18 cellular contexts compared by ENCODE assay signal in genomic region chr4:158168606-158169005, GRCh38. TPM values are rescaled to one million over a fixed set of nuclear protein-coding genes. Genes with fewer than 3 reads are reported as not detected.
DNase-seq lines count a peak whose midpoint lies in the region; ATAC-seq, FAIRE-seq and TF ChIP-seq lines count a peak whose summit lies in the region.
"Had no signal": no experiment of that assay in that cellular context is flagged by ENCODE, and none has a peak within 500 bp of the region (broad histone marks: within the 10 kb centered on the region; RNA-seq: fewer than 3 reads in every experiment).

No MANE protein-coding gene starts in this region.

- no peaks in the 10 kb centered on the region for H3K27me3 Mint-ChIP-seq in neural crest cell (ENCODE audit: low read depth)
- H3K27me3 Mint-ChIP-seq in CD8-positive, alpha-beta memory T cell, result peaks cover 10 to 26% of the 10 kb centered on the region in 2 donors

- no peaks in the 10 kb centered on the region for H4K20me1 ChIP-seq in endothelial cell of umbilical vein (replicated peaks; ENCODE audit: control insufficient read depth, extremely low read depth, insufficient read depth, low read length)

- DNase-seq in endothelial cell of umbilical vein (ENCODE audit: low read depth, low spot score), result peak; percentile 60
- no peak for DNase-seq in neural crest cell (ENCODE audit: low read depth, low spot score)
- no peak for DNase-seq in thoracic aorta (ENCODE audit: low spot score)
- no peak for DNase-seq in NCI-H1092 (lab: John Stamatoyannopoulos, UW)
- no peak for DNase-seq in NCI-H1048 (lab: John Stamatoyannopoulos, UW)
- no peak for DNase-seq in CD8-positive, alpha-beta memory T cell
- DNase-seq: activated CD4-positive, alpha-beta T cell treated with anti-CD3 and anti-CD28 coated beads, Interleukin-2, amount 10 ng/mL, durations not matched to agents 7 days and 5 days; effector memory CD4-positive, alpha-beta T cell; EL; KBM-7; NCI-H774; RPMI8226; stimulated activated CD4-positive, alpha-beta T cell treated with anti-CD3 and anti-CD28 coated beads, Interleukin-2, amount 100 ng/mL, for 48 hours; T-helper 17 cell had no signal

- H3K27me3 ChIP-seq in endothelial cell of umbilical vein (ENCODE audit: control insufficient read depth in 2 of 2, insufficient read depth in 2 of 2, low read length in 2 of 2) (no peaks in the 10 kb centered on the region), thoracic aorta (replicated peaks; ENCODE audit: insufficient read depth) (no peaks in the 10 kb centered on the region)
- no peaks in the 10 kb centered on the region for H3K27me3 ChIP-seq in CD8-positive, alpha-beta memory T cell (ENCODE audit: insufficient read depth, low read length, poor library complexity, severe bottlenecking)

- peaks cover 81% of the 10 kb centered on the region for H3K79me2 ChIP-seq in endothelial cell of umbilical vein (ENCODE audit: control insufficient read depth, insufficient read depth, low read length)

- no peaks in the 10 kb centered on the region for H3K36me3 Mint-ChIP-seq in neural crest cell (ENCODE audit: low read depth)
- H3K36me3 Mint-ChIP-seq in CD8-positive, alpha-beta memory T cell, result no peaks in the 10 kb centered on the region
- H3K36me3 Mint-ChIP-seq: stimulated activated effector memory CD8-positive, alpha-beta T cell treated with anti-CD3 and anti-CD28 coated beads, Interleukin-12 subunit alpha, Interleukin-12 subunit beta, amount 100 ng/mL, for 72 hours had no signal

- intact Hi-C loops in endothelial cell of umbilical vein (cut with micrococcal nuclease), result no loop called here

- no TSS peak for BruUV-seq in endothelial cell of umbilical vein (replicated peaks; lab: Mats Ljungman, UMichigan)

- CTCF ChIA-PET in endothelial cell of umbilical vein (lab: Charles Lee), result interaction anchor here (1.9 kb wide), 1 partner anchor 172 kb away, joined by 4 read pairs; no protein-coding TSS in a partner anchor
- CTCF ChIA-PET in CD8-positive, alpha-beta memory T cell (lab: Charles Lee), result no interaction called here

- peak overlapping the region; percentile 92 for H3K4me2 ChIP-seq in endothelial cell of umbilical vein (ENCODE audit: insufficient read depth, low read length)

- FAIRE-seq in endothelial cell of umbilical vein (lab: Jason Lieb, UNC), result no peak
- FAIRE-seq: GM12892 had no signal

- no peak for TF ChIP-seq CTCF in endothelial cell of umbilical vein (IDR thresholded peaks at IDR 0.05; ENCODE audit: extremely low read depth in 1 of 2, insufficient read depth in 1 of 2, low read depth in 1 of 2, low read length in 2 of 2)
- no peak for TF ChIP-seq CTCF in neural crest cell (conservative IDR thresholded peaks at IDR 0.05)
- no peak for TF ChIP-seq CTCF in thoracic aorta (IDR thresholded peaks at IDR 0.05)

- peaks cover 53% of the 10 kb centered on the region for H3K4me1 Mint-ChIP-seq in neural crest cell
- H3K4me1 Mint-ChIP-seq in CD8-positive, alpha-beta memory T cell, result peaks cover 0 to 6% (median 0%) of the 10 kb centered on the region in 3 donors
- H3K4me1 Mint-ChIP-seq: activated CD4-positive, alpha-beta T cell treated with anti-CD3 and anti-CD28 coated beads, Interleukin-2, amount 10 ng/mL, durations not matched to agents 7 days and 5 days; stimulated activated effector memory CD8-positive, alpha-beta T cell treated with anti-CD3 and anti-CD28 coated beads, Interleukin-12 subunit alpha, Interleukin-12 subunit beta, amount 100 ng/mL, for 72 hours had no signal

- H3K9me1 ChIP-seq in endothelial cell of umbilical vein (replicated peaks; ENCODE audit: control insufficient read depth, extremely low read depth, insufficient read depth, low read length), result no peaks in the 10 kb centered on the region

- dilution Hi-C loops in endothelial cell of umbilical vein (cut with MboI; ENCODE audit: extremely low pct_ligation_motif_present, low sequenced_read_pairs), result loop anchor here (25.0 kb wide), 1 partner anchor 156 kb away; no protein-coding TSS in a partner anchor

- H3K9me3 Mint-ChIP-seq in neural crest cell, result no peaks in the 10 kb centered on the region
- H3K9me3 Mint-ChIP-seq in CD8-positive, alpha-beta memory T cell, result no peaks in the 10 kb centered on the region
- H3K9me3 Mint-ChIP-seq: activated CD4-positive, alpha-beta T cell treated with anti-CD3 and anti-CD28 coated beads, Interleukin-2, amount 10 ng/mL, durations not matched to agents 7 days and 5 days; stimulated activated effector memory CD8-positive, alpha-beta T cell treated with anti-CD3 and anti-CD28 coated beads, Interleukin-12 subunit alpha, Interleukin-12 subunit beta, amount 100 ng/mL, for 72 hours had no signal

- H3K27ac Mint-ChIP-seq in neural crest cell (ENCODE audit: unreplicated experiment), result no peak overlapping the region
- no peak overlapping the region for H3K27ac Mint-ChIP-seq in CD8-positive, alpha-beta memory T cell
- H3K27ac Mint-ChIP-seq: activated CD4-positive, alpha-beta T cell treated with anti-CD3 and anti-CD28 coated beads, Interleukin-2, amount 10 ng/mL, durations not matched to agents 7 days and 5 days; stimulated activated effector memory CD8-positive, alpha-beta T cell treated with anti-CD3 and anti-CD28 coated beads, Interleukin-12 subunit alpha, Interleukin-12 subunit beta, amount 100 ng/mL, for 72 hours; T-helper 17 cell had no signal

- peak overlapping the region; percentile 16 for H3K27ac ChIP-seq in angular gyrus (ENCODE audit: low read depth, low read length)
- peak overlapping the region; percentile 54 for H3K27ac ChIP-seq in endothelial cell of umbilical vein (ENCODE audit: insufficient read depth, low read depth, low read length)
- peak overlapping the region; percentile 93 to 98 for H3K27ac ChIP-seq in thoracic aorta
- H3K27ac ChIP-seq in CD8-positive, alpha-beta memory T cell (ENCODE audit: low read depth, low read length), result no peak overlapping the region

- POLR2A ChIA-PET in endothelial cell of umbilical vein (lab: Charles Lee), result no interaction called here
- POLR2A ChIA-PET in CD8-positive, alpha-beta memory T cell (lab: Charles Lee), result no interaction called here

- H3K36me3 ChIP-seq in endothelial cell of umbilical vein (ENCODE audit: control insufficient read depth in 2 of 2, extremely low read depth in 1 of 2, insufficient read depth in 2 of 2, low read length in 2 of 2), result peaks cover 0 to 5% of the 10 kb centered on the region in 2 experiments
- H3K36me3 ChIP-seq in thoracic aorta, result no peaks in the 10 kb centered on the region
- no peaks in the 10 kb centered on the region for H3K36me3 ChIP-seq in CD8-positive, alpha-beta memory T cell (ENCODE audit: insufficient read depth, low read length)

- H3K4me3 Mint-ChIP-seq in neural crest cell, result peak overlapping the region; percentile 24
- no peak overlapping the region for H3K4me3 Mint-ChIP-seq in CD8-positive, alpha-beta memory T cell
- H3K4me3 Mint-ChIP-seq: activated CD4-positive, alpha-beta T cell treated with anti-CD3 and anti-CD28 coated beads, Interleukin-2, amount 10 ng/mL, durations not matched to agents 7 days and 5 days; stimulated activated effector memory CD8-positive, alpha-beta T cell treated with anti-CD3 and anti-CD28 coated beads, Interleukin-12 subunit alpha, Interleukin-12 subunit beta, amount 100 ng/mL, for 72 hours; T-helper 17 cell had no signal

- H3K4me3 ChIP-seq in endothelial cell of umbilical vein (replicated peaks in 1 of 3; ENCODE audit: insufficient read depth in 1 of 3, low read depth in 1 of 3, low read length in 3 of 3) (peak overlapping the region; percentile 24 to 94 (median 53)), thoracic aorta (peak overlapping the region; percentile 84)
- H3K4me3 ChIP-seq in CD8-positive, alpha-beta memory T cell (ENCODE audit: low read length), result no peak overlapping the region

- TF ChIP-seq POLR2A in endothelial cell of umbilical vein (IDR thresholded peaks at IDR 0.05; ENCODE audit: low read depth, low read length), result no peak

- peak overlapping the region; percentile 82 for H3K9ac ChIP-seq in endothelial cell of umbilical vein (replicated peaks; ENCODE audit: extremely low read depth, insufficient read depth, low read length)

- peaks cover 50% of the 10 kb centered on the region for H3K4me1 ChIP-seq in endothelial cell of umbilical vein (ENCODE audit: control insufficient read depth, extremely low read depth, insufficient read depth, low read length)
- peaks cover 8 to 54% of the 10 kb centered on the region in 2 donors for H3K4me1 ChIP-seq in thoracic aorta (ENCODE audit: control insufficient read depth in 1 of 2, low read depth in 2 of 2)
- no peaks in the 10 kb centered on the region for H3K4me1 ChIP-seq in CD8-positive, alpha-beta memory T cell (ENCODE audit: insufficient read depth, low read length)

- H3K9me3 ChIP-seq in endothelial cell of umbilical vein (replicated peaks; ENCODE audit: control insufficient read depth, insufficient read depth, low read length) (no peaks in the 10 kb centered on the region), thoracic aorta (no peaks in the 10 kb centered on the region)
- H3K9me3 ChIP-seq in CD8-positive, alpha-beta memory T cell (ENCODE audit: low read length), result no peaks in the 10 kb centered on the region

- H2AFZ ChIP-seq in endothelial cell of umbilical vein (ENCODE audit: low read depth, low read length), result peak overlapping the region; percentile 3

- ATAC-seq in thoracic aorta (ENCODE audit: insufficient number of reproducible peaks, low FRiP score, low read depth) (no peak), HG02970 (IDR thresholded peaks at IDR 0.05; ENCODE audit: low FRiP score, unreplicated experiment) (no peak)
- ATAC-seq: stimulated activated effector memory CD8-positive, alpha-beta T cell treated with anti-CD3 and anti-CD28 coated beads, Interleukin-12 subunit alpha, Interleukin-12 subunit beta, amount 100 ng/mL, for 72 hours; T-helper 17 cell had no signal

RNA-seq across cellular contexts. Expression of gene GASK1B, which starts 4.2 kb away (rescaled TPM):
- total RNA-seq in endothelial cell of umbilical vein (235 and 238 TPM in 2 replicates), neural crest cell (8.7 and 8.8 TPM in 2 replicates), thoracic aorta (100 to 1,000 TPM; 147 to 169 TPM)
- 141 and 160 TPM in 2 replicates for polyA plus RNA-seq in endothelial cell of umbilical vein
- polyA plus RNA-seq in endothelial cell of umbilical vein (2011; cell fraction: cytosol; rRNA removed), result 95.6 and 113 TPM in 2 replicates
- polyA plus RNA-seq in endothelial cell of umbilical vein (2011; cell fraction: nucleus; rRNA removed), result 127 and 148 TPM in 2 replicates
- 142 and 143 TPM in 2 replicates for polyA plus RNA-seq in endothelial cell of umbilical vein (2012)
- polyA minus RNA-seq in endothelial cell of umbilical vein, result 352 and 369 TPM in 2 replicates
- not detected for polyA minus RNA-seq in endothelial cell of umbilical vein (2011; cell fraction: cytosol; rRNA and poly(A)+ RNA removed)
- 427 and 439 TPM in 2 replicates for polyA minus RNA-seq in endothelial cell of umbilical vein (2011; cell fraction: nucleus; rRNA and poly(A)+ RNA removed)
- total RNA-seq in CD8-positive, alpha-beta memory T cell, result under 1 TPM; 0.29 to 0.48 TPM
- polyA plus RNA-seq in CD8-positive, alpha-beta memory T cell, result not detected
- total RNA-seq: activated CD4-positive, alpha-beta T cell treated with anti-CD3 and anti-CD28 coated beads, Interleukin-2, amount 10 ng/mL, durations not matched to agents 7 days and 5 days had no signal

RNA-seq across cellular contexts. Expression of gene TMEM144, which starts 41.7 kb away (rescaled TPM):
- total RNA-seq in endothelial cell of umbilical vein (23.0 and 23.9 TPM in 2 replicates), neural crest cell (1.6 and 1.8 TPM in 2 replicates), thoracic aorta (10 to 100 TPM; 22.6 to 24.2 TPM)
- polyA plus RNA-seq in endothelial cell of umbilical vein, result 10.5 and 10.6 TPM in 2 replicates
- 2.3 and 3.1 TPM in 2 replicates for polyA plus RNA-seq in endothelial cell of umbilical vein (2011; cell fraction: cytosol; rRNA removed)
- polyA plus RNA-seq in endothelial cell of umbilical vein (2011; cell fraction: nucleus; rRNA removed), result 78.6 and 80.6 TPM in 2 replicates
- 5.2 and 5.6 TPM in 2 replicates for polyA plus RNA-seq in endothelial cell of umbilical vein (2012)
- 70.2 and 95.2 TPM in 2 replicates for polyA minus RNA-seq in endothelial cell of umbilical vein
- polyA minus RNA-seq in endothelial cell of umbilical vein (2011; cell fraction: cytosol; rRNA and poly(A)+ RNA removed), result 2.2 TPM
- polyA minus RNA-seq in endothelial cell of umbilical vein (2011; cell fraction: nucleus; rRNA and poly(A)+ RNA removed), result 156 and 223 TPM in 2 replicates
- total RNA-seq in CD8-positive, alpha-beta memory T cell, result under 1 TPM in 1 of 2 experiments, not detected in 1; 0.07 TPM
- polyA plus RNA-seq in CD8-positive, alpha-beta memory T cell, result not detected
- total RNA-seq: activated CD4-positive, alpha-beta T cell treated with anti-CD3 and anti-CD28 coated beads, Interleukin-2, amount 10 ng/mL, durations not matched to agents 7 days and 5 days had no signal

Comparison
In these comparisons a context has a peak if more than half of its experiments do, and no peak if none do; other contexts are left out.
1. RNA of gene GASK1B, which starts 4.2 kb away (total RNA-seq): 235 to 238 TPM in endothelial cell of umbilical vein and 147 to 169 TPM in thoracic aorta; 8.7 to 8.8 TPM in neural crest cell and 0.29 to 0.48 TPM in CD8-positive, alpha-beta memory T cell; every median in the first group is over 10 times any median in the second.